ENCODE assay signal across 11 cellular contexts in genomic region chr12:26748412-26748740, GRCh38.
DNase-seq lines count a peak whose midpoint lies in the region; ATAC-seq, FAIRE-seq and TF ChIP-seq lines count a peak whose summit lies in the region.
"Had no signal": no experiment of that assay in that cellular context is flagged by ENCODE, and none has a peak within 500 bp of the region (broad histone marks: within the 10 kb centered on the region; RNA-seq: fewer than 3 reads in every experiment).

No MANE protein-coding gene starts in this region.

- peak overlapping the region; percentile 48 for H3K4me3 ChIP-seq in OCI-LY3 (ENCODE audit: low read length)
- no peak overlapping the region for H3K4me3 ChIP-seq in thyroid gland (replicated peaks in 1 of 3)
- H3K4me3 ChIP-seq: transverse colon had no signal

- H4K20me1 ChIP-seq in OCI-LY3 (ENCODE audit: insufficient read depth, low read length): peaks cover 5% of the 10 kb centered on the region; the same call in 1 of the 2 replicates

- ATAC-seq in GM18519 (IDR thresholded peaks at IDR 0.05; ENCODE audit: low FRiP score, unreplicated experiment) (peak; percentile 14), GM21529 (IDR thresholded peaks at IDR 0.05; ENCODE audit: unreplicated experiment) (peak; percentile 12), esophagus mucosa (no peak)

- H3K27ac ChIP-seq in OCI-LY3 (ENCODE audit: low read length): peak overlapping the region; percentile 95
- no peak overlapping the region for H3K27ac ChIP-seq in thyroid gland
- H3K27ac ChIP-seq: transverse colon had no signal

- intact Hi-C loops in thyroid gland (cut with DNase I): no loop called here

- peaks cover 73% of the 10 kb centered on the region for H3K79me2 ChIP-seq in OCI-LY3 (ENCODE audit: low read length)

- H3K4me1 ChIP-seq in OCI-LY3 (ENCODE audit: low read length): peaks cover 85% of the 10 kb centered on the region
- H3K4me1 ChIP-seq in thyroid gland: no peaks in the 10 kb centered on the region

- peak overlapping the region; percentile 59 for H3K9ac ChIP-seq in OCI-LY3 (ENCODE audit: low read length)

- no peak for TF ChIP-seq POLR2A in thyroid gland (IDR thresholded peaks at IDR 0.05)

- TF ChIP-seq CTCF in OCI-LY3 (IDR thresholded peaks at IDR 0.05; ENCODE audit: low read depth, low read length) (peak; percentile 29; the same call in 1 of the 2 replicates), thyroid gland (IDR thresholded peaks at IDR 0.05) (no peak)

- no peak for FAIRE-seq in GM19239 (lab: Jason Lieb, UNC)

- H2AFZ ChIP-seq in OCI-LY3 (ENCODE audit: low read depth, low read length): no peak overlapping the region

- H3K27me3 ChIP-seq in OCI-LY3 (ENCODE audit: low read depth, low read length): no peaks in the 10 kb centered on the region
- H3K27me3 ChIP-seq in thyroid gland: no peaks in the 10 kb centered on the region
- H3K27me3 ChIP-seq: transverse colon had no signal

- 93 to 95% methylated on average over 2 of the region's 2 CpGs for WGBS in thyroid gland, 2 donors

- peak overlapping the region; percentile 82 for H3K4me2 ChIP-seq in OCI-LY3 (ENCODE audit: low read length)

- H3K9me3 ChIP-seq in OCI-LY3 (ENCODE audit: insufficient read depth, low read length): no peaks in the 10 kb centered on the region
- H3K9me3 ChIP-seq in thyroid gland: no peaks in the 10 kb centered on the region
- H3K9me3 ChIP-seq: transverse colon had no signal

- DNase-seq in inferior parietal cortex (ENCODE audit: extremely low spot score): peak; percentile 34
- DNase-seq in GM19239 (ENCODE audit: insufficient read length, low spot score): no peak
- DNase-seq in stimulated activated naive CD4-positive, alpha-beta T cell (lab: John Stamatoyannopoulos, UW): no peak
- no peak for DNase-seq in thyroid gland
- DNase-seq: effector CD4-positive, alpha-beta T cell; stimulated activated CD4-positive, alpha-beta T cell treated with anti-CD3 and anti-CD28 coated beads, Interleukin-2, amount 100 ng/mL, for 24 hours; transverse colon had no signal

- H3K36me3 ChIP-seq in OCI-LY3 (replicated peaks; ENCODE audit: low read depth, low read length) (peaks cover 6% of the 10 kb centered on the region), thyroid gland (no peaks in the 10 kb centered on the region)
- H3K36me3 ChIP-seq: transverse colon had no signal
